In the genomic region with DNA sequence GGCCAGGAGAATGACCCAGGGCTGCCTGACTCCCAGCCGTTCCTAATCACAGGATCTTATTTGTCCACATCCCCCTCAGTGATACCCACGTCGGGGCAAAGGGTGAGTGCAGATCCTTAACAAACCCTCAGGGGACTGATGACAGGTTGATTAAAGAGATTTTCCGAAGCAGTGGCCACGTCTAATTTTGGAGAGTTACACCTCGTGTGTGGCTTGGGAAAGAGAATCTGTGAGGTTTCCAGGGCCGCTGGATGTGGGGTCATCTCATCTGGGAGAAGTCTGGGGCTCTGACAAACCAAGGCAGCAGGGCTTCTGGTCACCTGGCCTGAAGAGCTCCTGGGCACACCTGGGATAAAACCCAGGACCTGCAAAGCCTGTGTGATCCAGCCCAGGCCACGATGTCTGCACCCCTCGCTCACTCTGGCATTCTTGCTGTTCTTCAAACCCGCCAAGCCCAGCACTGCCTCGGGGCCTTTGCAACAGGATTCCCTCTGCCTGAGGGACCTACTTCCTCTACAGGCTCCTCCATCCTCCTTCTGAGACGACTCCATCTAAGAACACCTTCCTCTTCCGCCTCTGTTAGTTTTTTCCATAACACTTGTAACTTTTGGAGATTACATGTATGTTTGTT, we compare ENCODE assay signal across 21 cellular contexts. TPM values are rescaled to one million over a fixed set of nuclear protein-coding genes. Genes with fewer than 3 reads are reported as not detected.
DNase-seq lines count a peak whose midpoint lies in the region; ATAC-seq and TF ChIP-seq lines count a peak whose summit lies in the region.
"Had no signal": no experiment of that assay in that cellular context is flagged by ENCODE, and none has a peak within 500 bp of the region (broad histone marks: within the 10 kb centered on the region; RNA-seq: fewer than 3 reads in every experiment).

No MANE protein-coding gene starts in this region.

- peaks cover 54% of the 10 kb centered on the region for H3K4me1 ChIP-seq in Caco-2
- peaks cover 50% of the 10 kb centered on the region for H3K4me1 ChIP-seq in skeletal muscle satellite cell (ENCODE audit: control insufficient read depth, insufficient read depth, low read length)

- intact Hi-C loops in Caco-2 (cut with micrococcal nuclease; ENCODE audit: unreplicated experiment), result no loop called here

- peak overlapping the region; percentile 43; the same call in 1 of the 2 replicates for H3K27ac ChIP-seq in RWPE1

- H3K9me3 ChIP-seq in Caco-2 (no peaks in the 10 kb centered on the region), skeletal muscle satellite cell (replicated peaks; ENCODE audit: low read length) (no peaks in the 10 kb centered on the region)

- H3K4me3 ChIP-seq in Caco-2 (ENCODE audit: low read depth, low read length) (no peak overlapping the region), skeletal muscle satellite cell (ENCODE audit: low read length) (no peak overlapping the region)

- no peaks in the 10 kb centered on the region for H3K27me3 ChIP-seq in Caco-2 (replicated peaks; ENCODE audit: control insufficient read depth, insufficient read depth, low read length)
- no peaks in the 10 kb centered on the region for H3K27me3 ChIP-seq in skeletal muscle satellite cell (ENCODE audit: control insufficient read depth, insufficient read depth, low read length)

- no TSS peak for BruUV-seq in Caco-2 (replicated peaks; lab: Mats Ljungman, UMichigan)

- POLR2A ChIA-PET in Caco-2 (lab: Charles Lee), result interaction anchor here (2.3 kb wide), 1 partner anchor 45 kb away, joined by 20 read pairs; no protein-coding TSS in a partner anchor
- POLR2A ChIA-PET in RWPE1 (lab: Yijun Ruan, JAX; ENCODE audit: low non-redundant PET), result no interaction called here

- H3K36me3 ChIP-seq in Caco-2 (ENCODE audit: control insufficient read depth, insufficient read depth, low read length) (no peaks in the 10 kb centered on the region), skeletal muscle satellite cell (ENCODE audit: insufficient read depth, low read length) (no peaks in the 10 kb centered on the region)

- H3K36me3 Mint-ChIP-seq in Caco-2 (ENCODE audit: insufficient read depth, unreplicated experiment), result no peaks in the 10 kb centered on the region
- H3K36me3 Mint-ChIP-seq: CD8-positive, alpha-beta T cell; memory B cell had no signal

- CTCF ChIA-PET in Caco-2 (lab: Charles Lee) (interaction anchor here (0.5 to 5.2 kb wide), 3 partner anchors 8 to 324 kb away, joined by 6 to 30 read pairs (median 25); no protein-coding TSS in a partner anchor), RWPE1 (lab: Yijun Ruan, JAX) (interaction anchor here (0.6 to 1.0 kb wide), 3 partner anchors 9 to 651 kb away, joined by 3 to 4 read pairs (median 3); no protein-coding TSS in a partner anchor)

- H3K9me3 Mint-ChIP-seq in Caco-2 (ENCODE audit: unreplicated experiment), result no peaks in the 10 kb centered on the region
- H3K9me3 Mint-ChIP-seq: activated CD4-positive, alpha-beta T cell treated with anti-CD3 and anti-CD28 coated beads, Interleukin-2, amount 10 ng/mL, durations not matched to agents 24 days and 14 days; activated T-helper 2 cell treated with anti-CD3 and anti-CD28 coated beads, Interferon-gamma antibody, Interleukin-2, Interleukin-4, amounts not matched to agents 10 μg/mL and 5 μg/mL and 100 μg/mL, durations not matched to agents 14 hours and 24 hours and 36 hours; CD8-positive, alpha-beta T cell; memory B cell had no signal

- peaks cover 26% of the 10 kb centered on the region for H3K4me1 Mint-ChIP-seq in Caco-2 (ENCODE audit: low read depth, unreplicated experiment)

- DNase-seq in Caco-2, result peak in 1 of 2 experiments; percentile 82
- DNase-seq in RWPE1 (ENCODE audit: low spot score), result no peak
- peak; percentile 9 for DNase-seq in left kidney (ENCODE audit: low read depth, low spot score)
- no peak for DNase-seq in effector CD8-positive, alpha-beta T cell (lab: John Stamatoyannopoulos, UW)
- no peak for DNase-seq in nucleus accumbens (lab: John Stamatoyannopoulos, UW)
- DNase-seq: activated CD4-positive, alpha-beta T cell treated with anti-CD3 and anti-CD28 coated beads, Interleukin-2, amount 10 ng/mL, durations not matched to agents 24 days and 14 days; CD8-positive, alpha-beta T cell; DMS53; foreskin fibroblast; kidney; NCI-H1694; NCI-H2171 treated with DMSO at 0.1 percent for 48 hours; SIG-M5; stimulated activated CD4-positive, alpha-beta T cell treated with anti-CD3 and anti-CD28 coated beads, Interleukin-15, amount 100 ng/mL, for 24 hours; T-helper 1 cell had no signal

- peak overlapping the region; percentile 55 for H3K9ac ChIP-seq in skeletal muscle satellite cell (ENCODE audit: low read depth, low read length)

- H3K27ac Mint-ChIP-seq in Caco-2 (ENCODE audit: unreplicated experiment), result peak overlapping the region; percentile 2
- H3K27ac Mint-ChIP-seq: activated CD4-positive, alpha-beta T cell treated with anti-CD3 and anti-CD28 coated beads, Interleukin-2, amount 10 ng/mL, durations not matched to agents 24 days and 14 days; activated T-helper 2 cell treated with anti-CD3 and anti-CD28 coated beads, Interferon-gamma antibody, Interleukin-2, Interleukin-4, amounts not matched to agents 10 μg/mL and 5 μg/mL and 100 μg/mL, durations not matched to agents 14 hours and 24 hours and 36 hours; CD8-positive, alpha-beta T cell; memory B cell had no signal

- peak overlapping the region; percentile 5 for H3K4me3 Mint-ChIP-seq in Caco-2 (ENCODE audit: unreplicated experiment)
- H3K4me3 Mint-ChIP-seq: activated CD4-positive, alpha-beta T cell treated with anti-CD3 and anti-CD28 coated beads, Interleukin-2, amount 10 ng/mL, durations not matched to agents 24 days and 14 days; CD8-positive, alpha-beta T cell; memory B cell had no signal

- ATAC-seq in HG03039 (IDR thresholded peaks at IDR 0.05; ENCODE audit: unreplicated experiment), result no peak
- ATAC-seq: CD8-positive, alpha-beta T cell; HepG2 had no signal

- peak overlapping the region; percentile 16 for H3K4me2 ChIP-seq in skeletal muscle satellite cell (ENCODE audit: low read length)

- H3K27me3 Mint-ChIP-seq in Caco-2 (ENCODE audit: insufficient read depth, unreplicated experiment), result no peaks in the 10 kb centered on the region

- TF ChIP-seq CTCF in Caco-2 (IDR thresholded peaks at IDR 0.05; ENCODE audit: insufficient read depth in 1 of 2, low read depth in 1 of 2, low read length in 1 of 2, severe bottlenecking in 1 of 2, unreplicated experiment in 1 of 2) (no peak), RWPE1 (conservative IDR thresholded peaks at IDR 0.05; ENCODE audit: low read depth) (no peak)

RNA-seq across cellular contexts. Expression of a gene that starts 4.7 kb away (rescaled TPM):
- 10.5 and 11.1 TPM in 2 replicates for total RNA-seq in Caco-2 (2022)
- total RNA-seq in skeletal muscle satellite cell (2012; rRNA removed), result under 0.01 and 5.9 TPM in 2 replicates
- total RNA-seq: activated T-helper 2 cell treated with anti-CD3 and anti-CD28 coated beads, Interferon-gamma antibody, Interleukin-2, Interleukin-4, amounts not matched to agents 10 μg/mL and 5 μg/mL and 100 μg/mL, durations not matched to agents 14 hours and 24 hours and 36 hours; CD8-positive, alpha-beta T cell; HepG2; pulmonary artery endothelial cell had no signal

RNA-seq across cellular contexts. Expression of a gene that starts 28.3 kb away (rescaled TPM):
- total RNA-seq in Caco-2 (2022), result 79.7 and 82.3 TPM in 2 replicates
- total RNA-seq in skeletal muscle satellite cell (2012; rRNA removed), result 34.7 and 35.2 TPM in 2 replicates
